In the genomic region with DNA sequence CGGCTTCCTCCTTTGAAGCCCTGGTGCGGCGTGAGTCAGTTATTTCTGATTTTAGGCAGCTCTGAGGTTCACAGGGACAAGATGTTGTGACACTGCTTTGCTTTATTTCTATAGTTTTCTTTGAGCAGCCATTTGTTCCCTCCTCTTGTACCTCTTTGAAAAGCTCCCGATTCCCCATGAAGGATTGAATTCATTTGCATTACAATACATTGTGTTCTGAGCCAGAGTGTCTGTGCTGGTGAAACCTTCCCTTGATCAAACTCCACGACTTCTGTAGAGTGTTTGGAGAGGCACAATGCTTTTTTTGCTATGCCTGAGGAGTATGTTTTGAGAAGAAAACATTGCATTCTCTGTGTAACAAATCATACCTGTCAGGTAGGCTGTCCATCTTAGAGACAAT, we compare ENCODE assay signal across 21 cellular contexts.
"Had no signal": no experiment of that assay in that cellular context is flagged by ENCODE, and none has a peak within 500 bp of the region (broad histone marks: within the 10 kb centered on the region; RNA-seq: fewer than 3 reads in every experiment).

No MANE protein-coding gene starts in this region.

- FAIRE-seq: endothelial cell of umbilical vein had no signal

- ATAC-seq: left lung had no signal

- DNase-seq: activated CD4-positive, CD25-positive, alpha-beta regulatory T cell treated with anti-CD3 and anti-CD28 coated beads, Interleukin-2, amount 50 U/mL, for 72 hours; activated CD8-positive, alpha-beta memory T cell treated with anti-CD3 and anti-CD28 coated beads for 24 hours; activated CD8-positive, alpha-beta memory T cell treated with anti-CD3 and anti-CD28 coated beads, Interleukin-2, amount 50 U/mL, for 48 hours; activated effector memory CD4-positive, alpha-beta T cell treated with anti-CD3 and anti-CD28 coated beads, Interleukin-2, amount 50 U/mL, for 16 hours; activated naive CD4-positive, alpha-beta T cell treated with anti-CD3 and anti-CD28 coated beads, Interleukin-2, amount 50 U/mL, for 16 hours; activated T-cell treated with anti-CD3 and anti-CD28 coated beads, Interleukin-2, amount 50 U/mL, for 48 hours; aorta; cortex of kidney; effector CD8-positive, alpha-beta T cell; esophagus squamous epithelium; left lung; midbrain; stimulated activated CD4-positive, alpha-beta T cell treated with anti-CD3 and anti-CD28 coated beads, Interleukin-2, amount 100 ng/mL, for 24 hours; stimulated activated naive CD4-positive, alpha-beta T cell treated with Interleukin-2 at 50 U/mL for 16 hours; thyroid gland had no signal

- H3K4me3 Mint-ChIP-seq: nephron; T-helper 1 cell treated with Interleukin-12 subunit alpha and Interleukin-12 subunit beta and Interleukin-4 antibody, amounts not matched to agents 30 μg/mL and 1 μg/mL, for 36 hours had no signal

- H3K27ac ChIP-seq: breast epithelium, esophagus squamous epithelium, left lung, right atrium auricular region, thyroid gland had no signal

- H3K9me3 Mint-ChIP-seq: nephron; T-helper 1 cell treated with Interleukin-12 subunit alpha and Interleukin-12 subunit beta and Interleukin-4 antibody, amounts not matched to agents 30 μg/mL and 1 μg/mL, for 36 hours had no signal

- H3K27ac Mint-ChIP-seq: nephron; progenitor cell of endocrine pancreas; T-helper 1 cell treated with Interleukin-12 subunit alpha and Interleukin-12 subunit beta and Interleukin-4 antibody, amounts not matched to agents 30 μg/mL and 1 μg/mL, for 36 hours had no signal

- H3K9me3 ChIP-seq: breast epithelium, esophagus squamous epithelium, left lung, right atrium auricular region, thyroid gland had no signal

- H3K36me3 ChIP-seq: breast epithelium, esophagus squamous epithelium, left lung, right atrium auricular region, thyroid gland had no signal

- H3K4me1 ChIP-seq: breast epithelium, esophagus squamous epithelium, left lung, right atrium auricular region had no signal

- H3K27me3 ChIP-seq: breast epithelium, left lung, right atrium auricular region, thyroid gland had no signal

- H3K4me3 ChIP-seq: breast epithelium, esophagus squamous epithelium, left lung, right atrium auricular region, thyroid gland had no signal
